In genomic region chr19:19214892-19215291, GRCh38 we compare ENCODE assay signal across 1 cellular context.
TF ChIP-seq lines count a peak whose summit lies in the region.

No MANE protein-coding gene starts in this region.

TF ChIP-seq in WTC11, 78 proteins besides CTCF, POLR2A, EP300 and RAD21 (continued from another document and continues in another):
- TF ChIP-seq KAT7 (CRISPR knock-in tag; IDR thresholded peaks at IDR 0.05; ENCODE audit: borderline replicate concordance): no peak
- no peak for TF ChIP-seq ZNF121 (CRISPR knock-in tag; IDR thresholded peaks at IDR 0.05)
- peak; percentile 59; the same call in 1 of the 2 replicates for TF ChIP-seq ZNF138 (CRISPR knock-in tag; conservative IDR thresholded peaks at IDR 0.05)
- TF ChIP-seq ZNF232 (CRISPR knock-in tag; IDR thresholded peaks at IDR 0.05): peak; percentile 75; the same call in 1 of the 2 replicates
- no peak for TF ChIP-seq HMGA2 (CRISPR knock-in tag; IDR thresholded peaks at IDR 0.05)
- no peak for TF ChIP-seq RELA (CRISPR knock-in tag; IDR thresholded peaks at IDR 0.05; ENCODE audit: borderline replicate concordance)
- TF ChIP-seq ETV6 (CRISPR knock-in tag; IDR thresholded peaks at IDR 0.05): peak; percentile 78
- TF ChIP-seq ATF3 (CRISPR knock-in tag; conservative IDR thresholded peaks at IDR 0.05): no peak
- no peak for TF ChIP-seq EMX1 (CRISPR knock-in tag; IDR thresholded peaks at IDR 0.05)
- TF ChIP-seq ZMAT4 (CRISPR knock-in tag; IDR thresholded peaks at IDR 0.05): no peak
- TF ChIP-seq PRDM15 (CRISPR knock-in tag; IDR thresholded peaks at IDR 0.05): no peak
- TF ChIP-seq STAT6 (CRISPR knock-in tag; conservative IDR thresholded peaks at IDR 0.05; ENCODE audit: low read depth): no peak
- peak; percentile 89; the same call in 1 of the 2 replicates for TF ChIP-seq FOXP1 (CRISPR knock-in tag; IDR thresholded peaks at IDR 0.05; ENCODE audit: borderline replicate concordance)
- TF ChIP-seq ARID4B (CRISPR knock-in tag; IDR thresholded peaks at IDR 0.05; ENCODE audit: borderline replicate concordance): peak; percentile 90
- no peak for TF ChIP-seq MXD4 (CRISPR knock-in tag; IDR thresholded peaks at IDR 0.05; ENCODE audit: borderline replicate concordance)
- no peak for TF ChIP-seq ATF6 (CRISPR knock-in tag; IDR thresholded peaks at IDR 0.05)
- no peak for TF ChIP-seq ATF2 (CRISPR knock-in tag; IDR thresholded peaks at IDR 0.05; ENCODE audit: borderline replicate concordance, low read depth)
- no peak for TF ChIP-seq GRHL2 (CRISPR knock-in tag; IDR thresholded peaks at IDR 0.05; ENCODE audit: insufficient replicate concordance, severe bottlenecking)
- 0 out of 2 replicates have a peak, but pooled peaks have one; percentile 36 for TF ChIP-seq NR3C1 (CRISPR knock-in tag; conservative IDR thresholded peaks at IDR 0.05; ENCODE audit: low read depth)
- TF ChIP-seq FOXP4 (CRISPR knock-in tag; IDR thresholded peaks at IDR 0.05): peak; percentile 95
- no peak for TF ChIP-seq ZSCAN18 (CRISPR knock-in tag; IDR thresholded peaks at IDR 0.05)
- peak; percentile 70 for TF ChIP-seq MAX (CRISPR knock-in tag; IDR thresholded peaks at IDR 0.05)
- TF ChIP-seq NR1H2 (CRISPR knock-in tag; IDR thresholded peaks at IDR 0.05): no peak
- TF ChIP-seq MYBL2 (CRISPR knock-in tag; IDR thresholded peaks at IDR 0.05): no peak
- peak; percentile 76; the same call in 1 of the 2 replicates for TF ChIP-seq USF1 (CRISPR knock-in tag; IDR thresholded peaks at IDR 0.05)
- TF ChIP-seq TP53 (CRISPR knock-in tag; IDR thresholded peaks at IDR 0.05): 0 out of 2 replicates have a peak, but pooled peaks have one; percentile 58
- peak; percentile 80; the same call in 1 of the 2 replicates for TF ChIP-seq ZNF281 (CRISPR knock-in tag; IDR thresholded peaks at IDR 0.05)
